9 cellular contexts compared by ENCODE assay signal in genomic region chr13:77918391-77919261, GRCh38. TPM values are rescaled to one million over a fixed set of nuclear protein-coding genes. Genes with fewer than 3 reads are reported as not detected.
DNase-seq lines count a peak whose midpoint lies in the region; ATAC-seq lines count a peak whose summit lies in the region.
"Had no signal": no experiment of that assay in that cellular context is flagged by ENCODE, and none has a peak within 500 bp of the region (broad histone marks: within the 10 kb centered on the region; RNA-seq: fewer than 3 reads in every experiment).

TSS of gene EDNRB (minus strand) at chr13:77918831. CDS start at chr13:77918573, 258 bp downstream.

- ATAC-seq in stimulated activated naive CD8-positive, alpha-beta T cell treated with anti-CD3 and anti-CD28 coated beads, Interleukin-15, Interleukin-2, amounts not matched to agents 100 U/mL and 50 U/mL, for 24 hours: no peak
- no peak for ATAC-seq in GM18870 (IDR thresholded peaks at IDR 0.05; ENCODE audit: unreplicated experiment)

- DNase-seq in DMS53 (lab: John Stamatoyannopoulos, UW) (peak; percentile 41), DMS53 treated with DMSO at 0.1 percent for 48 hours (lab: John Stamatoyannopoulos, UW; ENCODE audit: unreplicated experiment) (no peak), M059J (ENCODE audit: low read depth) (peak; percentile 16), dermis microvascular lymphatic vessel endothelial cell (ENCODE audit: low read depth in 2 of 2) (peak; percentile 53 to 75), kidney tubule cell (ENCODE audit: low spot score) (peak; percentile 26), NCI-H526 treated with DMSO at 0.1 percent for 48 hours (lab: John Stamatoyannopoulos, UW) (no peak)
- peak; percentile 9 for DNase-seq in stimulated activated naive CD8-positive, alpha-beta T cell treated with anti-CD3 and anti-CD28 coated beads, Interleukin-15, Interleukin-2, amounts not matched to agents 100 U/mL and 50 U/mL, for 24 hours

RNA-seq across cellular contexts. Expression of gene EDNRB, which starts in this region (rescaled TPM):
- 2.2 and 3.6 TPM in 2 replicates for total RNA-seq in M059J (2014; rRNA removed; shearing (Covaris generic))
- total RNA-seq in dermis microvascular lymphatic vessel endothelial cell: 86.3 and 168 TPM in 2 replicates
- total RNA-seq: T-helper 2 cell treated with Interferon-gamma antibody and Interleukin-4, amounts not matched to agents 100 ng/mL and 5 ng/mL, for 36 hours had no signal

Comparison
In these comparisons a context has a peak if more than half of its experiments do, and no peak if none do; other contexts are left out.
1. RNA of gene EDNRB (total RNA-seq): 86.3 to 168 TPM in dermis microvascular lymphatic vessel endothelial cell; 2.2 to 3.6 TPM in M059J; every median in the first group is over 10 times any median in the second.
2. DNase-seq: peak in DMS53 (single experiment), M059J (single experiment), dermis microvascular lymphatic vessel endothelial cell (2 of 2), kidney tubule cell (single experiment) and stimulated activated naive CD8-positive, alpha-beta T cell treated with anti-CD3 and anti-CD28 coated beads, Interleukin-15, Interleukin-2, amounts not matched to agents 100 U/mL and 50 U/mL, for 24 hours (single experiment); none in DMS53 treated with DMSO at 0.1 percent for 48 hours (single experiment) and NCI-H526 treated with DMSO at 0.1 percent for 48 hours (single experiment).